22 cellular contexts compared by ENCODE assay signal in the genomic region with DNA sequence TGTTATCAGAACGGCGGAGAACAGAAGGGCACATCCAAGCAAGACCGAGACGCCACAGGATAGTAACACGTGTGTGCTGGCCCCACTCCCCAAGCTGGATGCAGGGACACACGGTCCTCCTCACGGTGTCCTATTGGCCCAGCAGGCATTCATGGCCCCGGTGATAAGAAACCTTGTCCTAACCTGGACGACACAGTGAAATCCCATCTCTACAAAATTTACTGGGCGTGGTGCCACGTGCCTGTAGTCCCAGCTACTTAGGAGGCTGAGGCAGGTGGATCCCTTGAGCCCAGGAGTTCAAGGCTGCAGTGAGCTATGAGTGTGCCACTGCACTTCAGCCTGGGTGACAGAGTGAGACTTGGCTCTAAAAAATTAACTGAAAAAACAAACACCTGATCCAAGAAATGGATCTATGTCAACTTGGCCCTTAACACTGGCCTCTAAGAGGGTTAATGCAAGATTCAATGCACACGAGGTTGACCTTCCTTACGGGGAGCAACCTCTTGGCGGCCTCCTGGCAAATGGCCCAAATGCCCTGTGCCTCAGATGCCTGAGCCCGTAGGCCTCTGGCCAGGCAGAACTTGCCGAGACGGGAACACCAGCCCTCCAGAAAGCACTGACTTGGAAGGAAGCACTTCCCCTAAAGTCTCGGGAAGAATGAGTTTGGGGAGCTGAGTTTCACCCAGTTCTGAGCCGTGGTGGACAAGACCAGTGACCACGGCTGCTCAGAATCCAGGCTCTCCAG.
DNase-seq lines count a peak whose midpoint lies in the region; ATAC-seq and TF ChIP-seq lines count a peak whose summit lies in the region.
"Had no signal": no experiment of that assay in that cellular context is flagged by ENCODE, and none has a peak within 500 bp of the region (broad histone marks: within the 10 kb centered on the region; RNA-seq: fewer than 3 reads in every experiment).

No MANE protein-coding gene starts in this region.

- peaks cover 37% of the 10 kb centered on the region for H3K4me1 Mint-ChIP-seq in neural progenitor cell
- H3K4me1 Mint-ChIP-seq: IgD-negative memory B cell had no signal

- no peak for ATAC-seq in Right ventricle myocardium superior (ENCODE audit: poor library complexity)
- ATAC-seq in left cardiac atrium, result no peak
- no peak for ATAC-seq in upper lobe of left lung (ENCODE audit: low FRiP score in 2 of 2)
- ATAC-seq in HG02588 (IDR thresholded peaks at IDR 0.05; ENCODE audit: unreplicated experiment), result no peak
- ATAC-seq: A549; stimulated activated naive CD8-positive, alpha-beta T cell treated with anti-CD3 and anti-CD28 coated beads, Interleukin-15, Interleukin-2, amounts not matched to agents 100 U/mL and 50 U/mL, for 24 hours had no signal

- H3K27ac Mint-ChIP-seq in neural progenitor cell, result peak overlapping the region; percentile 0
- H3K27ac Mint-ChIP-seq: activated CD4-positive, alpha-beta T cell treated with anti-CD3 and anti-CD28 coated beads, Interleukin-2, amount 10 ng/mL, durations not matched to agents 24 days and 14 days; activated naive CD8-positive, alpha-beta T cell; IgD-negative memory B cell; nephron; T-cell had no signal

- DNase-seq in Right ventricle myocardium superior (peak; percentile 78), left cardiac atrium (no peak), erythroblast (lab: John Stamatoyannopoulos, UW) (peak; percentile 14 to 21), neural progenitor cell (ENCODE audit: low spot score) (no peak), upper lobe of left lung (no peak), inferior parietal cortex (ENCODE audit: extremely low spot score) (no peak), NCI-H1092 treated with DMSO at 0.1 percent for 48 hours (lab: John Stamatoyannopoulos, UW) (no peak)
- DNase-seq: cortex of kidney; NCI-H1436 treated with DMSO at 0.1 percent for 48 hours; NCI-H2171; OCI-M1; stimulated activated CD4-positive, alpha-beta T cell treated with anti-CD3 and anti-CD28 coated beads, Interleukin-2, amount 100 ng/mL, for 48 hours; stimulated activated naive CD8-positive, alpha-beta T cell treated with anti-CD3 and anti-CD28 coated beads, Interleukin-15, Interleukin-2, amounts not matched to agents 100 U/mL and 50 U/mL, for 24 hours; T-cell had no signal

- H3K27ac ChIP-seq in neural progenitor cell (no peak overlapping the region), upper lobe of left lung (peak overlapping the region in 3 of 4 donors; percentile 32 to 65 (median 58))
- H3K27ac ChIP-seq: A549, BLaER1 had no signal

- H3K4me3 ChIP-seq in neural progenitor cell (no peak overlapping the region), upper lobe of left lung (no peak overlapping the region)
- H3K4me3 ChIP-seq: A549, BLaER1, smooth muscle cell had no signal

- H3K9me3 Mint-ChIP-seq in neural progenitor cell, result peaks cover under 1% of the 10 kb centered on the region
- H3K9me3 Mint-ChIP-seq: activated CD4-positive, alpha-beta T cell treated with anti-CD3 and anti-CD28 coated beads, Interleukin-2, amount 10 ng/mL, durations not matched to agents 24 days and 14 days; nephron had no signal

- no peaks in the 10 kb centered on the region for H3K27me3 ChIP-seq in neural progenitor cell
- H3K27me3 ChIP-seq in upper lobe of left lung, result no peaks in the 10 kb centered on the region
- H3K27me3 ChIP-seq: BLaER1 had no signal

- intact Hi-C loops in Right ventricle myocardium superior (cut with DNase I) (no loop called here), left cardiac atrium (cut with DNase I) (no loop called here)

- no peak for TF ChIP-seq CTCF in neural progenitor cell (IDR thresholded peaks at IDR 0.05)
- TF ChIP-seq CTCF in upper lobe of left lung (IDR thresholded peaks at IDR 0.05), result no peak

- H2AFZ ChIP-seq in neural progenitor cell (replicated peaks), result no peak overlapping the region

- 69 to 78% methylated on average over 14 to 20 of the region's 20 CpGs for WGBS in upper lobe of left lung, 2 donors

- H3K27me3 Mint-ChIP-seq in neural progenitor cell (ENCODE audit: insufficient read depth, low read depth), result peaks cover under 1% of the 10 kb centered on the region

- no peak overlapping the region for H3K4me2 ChIP-seq in neural progenitor cell
- H3K4me2 ChIP-seq: A549, BLaER1, smooth muscle cell had no signal

- H3K36me3 ChIP-seq in neural progenitor cell, result no peaks in the 10 kb centered on the region
- peaks cover 0 to 23% (median 3%) of the 10 kb centered on the region in 4 donors for H3K36me3 ChIP-seq in upper lobe of left lung

- peaks cover 6% of the 10 kb centered on the region for H3F3A ChIP-seq in neural progenitor cell (ENCODE audit: low read depth)

- H3K4me1 ChIP-seq in neural progenitor cell (peaks cover 20% of the 10 kb centered on the region), upper lobe of left lung (peaks cover 35 to 48% (median 36%) of the 10 kb centered on the region in 4 donors)
- H3K4me1 ChIP-seq: A549 had no signal

- H3K79me2 ChIP-seq in neural progenitor cell (ENCODE audit: low read depth), result peaks cover 93% of the 10 kb centered on the region

- no peak for TF ChIP-seq EP300 in upper lobe of left lung (IDR thresholded peaks at IDR 0.05)

- no peak overlapping the region for H3K9ac ChIP-seq in neural progenitor cell
- H3K9ac ChIP-seq: BLaER1 had no signal

- H3K4me3 Mint-ChIP-seq in neural progenitor cell, result no peak overlapping the region
- H3K4me3 Mint-ChIP-seq: activated CD4-positive, alpha-beta T cell treated with anti-CD3 and anti-CD28 coated beads, Interleukin-2, amount 10 ng/mL, durations not matched to agents 24 days and 14 days; activated naive CD8-positive, alpha-beta T cell; nephron; T-cell had no signal

- peaks cover 27% of the 10 kb centered on the region for H3K36me3 Mint-ChIP-seq in neural progenitor cell
- H3K36me3 Mint-ChIP-seq: activated naive CD8-positive, alpha-beta T cell; IgD-negative memory B cell; T-cell had no signal

- H3K9me3 ChIP-seq in neural progenitor cell (ENCODE audit: low read depth), result peaks cover 2% of the 10 kb centered on the region
- H3K9me3 ChIP-seq in upper lobe of left lung, result no peaks in the 10 kb centered on the region
- H3K9me3 ChIP-seq: A549, BLaER1 had no signal

- peaks cover 81% of the 10 kb centered on the region for H4K20me1 ChIP-seq in neural progenitor cell (ENCODE audit: low read depth)

- TF ChIP-seq POLR2A in erythroblast (IDR thresholded peaks at IDR 0.05; ENCODE audit: low read length) (no peak), upper lobe of left lung (IDR thresholded peaks at IDR 0.05) (no peak)

Comparison
In these comparisons a context has a peak if more than half of its experiments do, and no peak if none do; other contexts are left out.
1. DNase-seq: peak in Right ventricle myocardium superior (single experiment) and erythroblast (2 of 2); none in left cardiac atrium (single experiment), neural progenitor cell (single experiment), upper lobe of left lung (0 of 2), inferior parietal cortex (single experiment) and NCI-H1092 treated with DMSO at 0.1 percent for 48 hours (single experiment).